8 cellular contexts compared by ENCODE assay signal in genomic region chr14:80987235-80988032, GRCh38. TPM values are rescaled to one million over a fixed set of nuclear protein-coding genes. Genes with fewer than 3 reads are reported as not detected.
DNase-seq lines count a peak whose midpoint lies in the region; ATAC-seq, FAIRE-seq and TF ChIP-seq lines count a peak whose summit lies in the region.

No MANE protein-coding gene starts in this region.

- no peak for ATAC-seq in GM19452 (IDR thresholded peaks at IDR 0.05; ENCODE audit: unreplicated experiment)

- in situ Hi-C loops in G401 (cut with HindIII; ENCODE audit: low sequenced_read_pairs): no loop called here
- in situ Hi-C loops in astrocyte of the cerebellum (cut with HindIII; ENCODE audit: low sequenced_read_pairs): no loop called here

- TF ChIP-seq CTCF in astrocyte of the cerebellum (IDR thresholded peaks at IDR 0.05; ENCODE audit: low read depth, low read length, missing control alignments): peak; percentile 95

- peak; percentile 73 for DNase-seq in G401 (ENCODE audit: low spot score)
- DNase-seq in H54 (ENCODE audit: insufficient read length, low spot score): peak; percentile 15
- DNase-seq in NCI-H1092 treated with DMSO at 0.1 percent for 48 hours (lab: John Stamatoyannopoulos, UW): peak; percentile 79
- peak; percentile 19 to 74 (median 42) for DNase-seq in T-helper 1 cell
- peak; percentile 55 for DNase-seq in astrocyte of the cerebellum (ENCODE audit: low read depth)
- peak in 35 of 51 donors; percentile 4 to 73 (median 25) for DNase-seq in hypothalamus (lab: John Stamatoyannopoulos, UW)
- peak; percentile 34 to 57 for DNase-seq in stimulated activated CD4-positive, alpha-beta T cell treated with anti-CD3 and anti-CD28 coated beads, Interleukin-12 subunit alpha, Interleukin-12 subunit beta, amount 100 ng/mL, for 24 hours (ENCODE audit: low read depth in 2 of 2)

- no peak for FAIRE-seq in H54 (lab: Jason Lieb, UNC)

- no peak overlapping the region for H3K4me3 ChIP-seq in astrocyte of the cerebellum (ENCODE audit: low read depth, low read length)

- no peak for TF ChIP-seq POLR2A in H54 (IDR thresholded peaks at IDR 0.05; ENCODE audit: low read depth, low read length)

RNA-seq across cellular contexts. Expression of gene TSHR, which starts 32.0 kb away (rescaled TPM):
- total RNA-seq in G401 (2014; rRNA removed; shearing (Covaris generic)): not detected in 2 replicates

RNA-seq across cellular contexts. Expression of gene CEP128, which starts 45.9 kb away (rescaled TPM):
- 3.3 and 10.2 TPM in 2 replicates for total RNA-seq in G401 (2014; rRNA removed; shearing (Covaris generic))

Comparison
In these comparisons a context has a peak if more than half of its experiments do, and no peak if none do; other contexts are left out.
1. DNase-seq: peak in every context shown above with its lines; median percentile 79 in NCI-H1092 treated with DMSO at 0.1 percent for 48 hours; 73 in G401; 55 in astrocyte of the cerebellum; 46 in stimulated activated CD4-positive, alpha-beta T cell treated with anti-CD3 and anti-CD28 coated beads, Interleukin-12 subunit alpha, Interleukin-12 subunit beta, amount 100 ng/mL, for 24 hours; 42 in T-helper 1 cell; 25 in hypothalamus; 15 in H54.